ENCODE assay signal across 9 cellular contexts in genomic region chr12:85317866-85318636, GRCh38. TPM values are rescaled to one million over a fixed set of nuclear protein-coding genes. Genes with fewer than 3 reads are reported as not detected.
DNase-seq lines count a peak whose midpoint lies in the region; ATAC-seq and TF ChIP-seq lines count a peak whose summit lies in the region.
"Not testable (repeated sequence)": the region's sequence is repeated elsewhere in the genome, so short reads cannot be mapped to it uniquely, and the experiment has no call there.
"Had no signal": no experiment of that assay in that cellular context is flagged by ENCODE, and none has a peak within 500 bp of the region (broad histone marks: within the 10 kb centered on the region; RNA-seq: fewer than 3 reads in every experiment).

No MANE protein-coding gene starts in this region.

- not testable (repeated sequence) for H2BK12ac ChIP-seq in trophoblast cell (ENCODE audit: low read length)

- H3K4ac ChIP-seq in trophoblast cell (ENCODE audit: low read depth, low read length), result not testable (repeated sequence)

- peak overlapping the region; percentile 82 for H3K4me3 Mint-ChIP-seq in Caco-2 (ENCODE audit: unreplicated experiment)
- H3K4me3 Mint-ChIP-seq in activated T-cell treated with anti-CD3 and anti-CD28 coated beads, Interleukin-2, amount 50 U/mL, for 4 hours, result peak overlapping the region; percentile 37

- H3K14ac ChIP-seq in trophoblast cell (ENCODE audit: low read length), result not testable (repeated sequence)

- not testable (repeated sequence) for TF ChIP-seq CTCF in Caco-2 (IDR thresholded peaks at IDR 0.05; ENCODE audit: insufficient read depth in 1 of 2, low read depth in 1 of 2, low read length in 1 of 2, severe bottlenecking in 1 of 2, unreplicated experiment in 1 of 2)

- not testable (repeated sequence) for H3K36me3 Mint-ChIP-seq in Caco-2 (ENCODE audit: insufficient read depth, unreplicated experiment); activated T-cell treated with anti-CD3 and anti-CD28 coated beads, Interleukin-2, amount 50 U/mL, for 4 hours (ENCODE audit: insufficient read depth)

- H3K4me2 ChIP-seq in trophoblast cell (ENCODE audit: low read length), result not testable (repeated sequence)

- not testable (repeated sequence) for H3K23ac ChIP-seq in trophoblast cell (ENCODE audit: low read length)

- POLR2A ChIA-PET in Caco-2 (lab: Charles Lee), result not testable (repeated sequence)

- not testable (repeated sequence) for H3K27me3 Mint-ChIP-seq in Caco-2 (ENCODE audit: insufficient read depth, unreplicated experiment); activated T-cell treated with anti-CD3 and anti-CD28 coated beads, Interleukin-2, amount 50 U/mL, for 4 hours (ENCODE audit: low read depth)

- not testable (repeated sequence) for H2BK5ac ChIP-seq in trophoblast cell (ENCODE audit: low read depth, low read length, poor library complexity)

- H4K91ac ChIP-seq in trophoblast cell (ENCODE audit: low read depth, low read length), result not testable (repeated sequence)

- intact Hi-C loops in Caco-2 (cut with micrococcal nuclease; ENCODE audit: unreplicated experiment), result not testable (repeated sequence)

- H4K12ac ChIP-seq in trophoblast cell (ENCODE audit: low read depth, low read length), result not testable (repeated sequence)

- H3K27ac Mint-ChIP-seq in Caco-2 (ENCODE audit: unreplicated experiment), result peak overlapping the region; percentile 92

- not testable (repeated sequence) for H3K27me3 ChIP-seq in Caco-2 (replicated peaks; ENCODE audit: control insufficient read depth, insufficient read depth, low read length); HUES64 (ENCODE audit: insufficient read depth, low read length); iPS-15b (ENCODE audit: control insufficient read depth, insufficient read depth, low read length); trophoblast cell (ENCODE audit: insufficient read depth, low read length)

- CTCF ChIA-PET in Caco-2 (lab: Charles Lee), result not testable (repeated sequence)

- H2AK5ac ChIP-seq in trophoblast cell (ENCODE audit: low read length), result not testable (repeated sequence)

- not testable (repeated sequence) for H2AFZ ChIP-seq in trophoblast cell (ENCODE audit: insufficient read depth, low read length, poor library complexity)

- H3K4me3 ChIP-seq in Caco-2 (ENCODE audit: low read depth, low read length), result peak overlapping the region; percentile 36
- H3K4me3 ChIP-seq in HUES64 (ENCODE audit: low read length), result peak overlapping the region; percentile 47
- H3K4me3 ChIP-seq in iPS-15b (ENCODE audit: low read depth, low read length), result peak overlapping the region; percentile 53
- not testable (repeated sequence) for H3K4me3 ChIP-seq in trophoblast cell (ENCODE audit: low read depth, low read length)

- H3K4me1 Mint-ChIP-seq in Caco-2 (ENCODE audit: low read depth, unreplicated experiment); activated T-cell treated with anti-CD3 and anti-CD28 coated beads, Interleukin-2, amount 50 U/mL, for 4 hours (ENCODE audit: low read depth): not testable (repeated sequence)

- H3K79me2 ChIP-seq in trophoblast cell (ENCODE audit: control insufficient read depth, insufficient read depth, low read length, poor library complexity), result not testable (repeated sequence)

- not testable (repeated sequence) for H3K27ac ChIP-seq in HUES64 (ENCODE audit: low read depth, low read length); trophoblast cell (ENCODE audit: low read depth, low read length)
- H3K27ac ChIP-seq in epithelial cell of prostate, result peak overlapping the region; percentile 52

- H3K4me1 ChIP-seq in Caco-2; HUES64 (ENCODE audit: insufficient read depth, low read length); iPS-15b (ENCODE audit: control insufficient read depth, insufficient read depth, low read length); trophoblast cell (ENCODE audit: control insufficient read depth in 1 of 2, insufficient read depth in 2 of 2, low read length in 2 of 2): not testable (repeated sequence)

- not testable (repeated sequence) for H3K9me3 ChIP-seq in Caco-2; HUES64 (ENCODE audit: insufficient read depth, low read depth, low read length); iPS-15b (ENCODE audit: control insufficient read depth, insufficient read depth, low read length); trophoblast cell (ENCODE audit: insufficient read depth, low read depth, low read length)

- not testable (repeated sequence) for H3K79me1 ChIP-seq in trophoblast cell (ENCODE audit: low read length)

- TSS peak; percentile 48 for BruUV-seq in Caco-2 (replicated peaks; lab: Mats Ljungman, UMichigan)

- not testable (repeated sequence) for H3K36me3 ChIP-seq in Caco-2 (ENCODE audit: control insufficient read depth, insufficient read depth, low read length); HUES64 (ENCODE audit: insufficient read depth, low read length); iPS-15b (ENCODE audit: control insufficient read depth, insufficient read depth, low read length); trophoblast cell (ENCODE audit: control insufficient read depth in 1 of 2, insufficient read depth in 2 of 2, low read length in 2 of 2)

- H3K18ac ChIP-seq in trophoblast cell (ENCODE audit: low read length), result not testable (repeated sequence)

- WGBS in HUES64, result 80% methylated on average over 32 of the region's 33 CpGs
- no CpG with 5 or more reads among the region's 33 CpGs for WGBS in trophoblast cell (ENCODE audit: extremely low coverage, insufficient coverage, insufficient read length)

- not testable (repeated sequence) for H3K9me3 Mint-ChIP-seq in Caco-2 (ENCODE audit: unreplicated experiment); activated T-cell treated with anti-CD3 and anti-CD28 coated beads, Interleukin-2, amount 50 U/mL, for 4 hours

- H2BK120ac ChIP-seq in trophoblast cell (ENCODE audit: insufficient read depth, low read length, poor library complexity), result peak overlapping the region; percentile 66

- H3K9ac ChIP-seq in HUES64 (ENCODE audit: low read depth, low read length), result peak overlapping the region; percentile 67
- peak overlapping the region; percentile 56 for H3K9ac ChIP-seq in iPS-15b (ENCODE audit: low read depth, low read length)
- H3K9ac ChIP-seq in trophoblast cell (ENCODE audit: low read length), result not testable (repeated sequence)

- not testable (repeated sequence) for ATAC-seq in activated T-cell treated with anti-CD3 and anti-CD28 coated beads, Interleukin-2, amount 50 U/mL, for 4 hours

- H4K8ac ChIP-seq in trophoblast cell (ENCODE audit: low read depth, low read length), result peak overlapping the region; percentile 28

- DNase-seq in Caco-2, result peak; percentile 67 to 69
- DNase-seq in NCI-H526 (lab: John Stamatoyannopoulos, UW), result peak; percentile 50 to 69
- DNase-seq in RPMI8226, result peak; percentile 41
- DNase-seq in activated T-cell treated with anti-CD3 and anti-CD28 coated beads, Interleukin-2, amount 50 U/mL, for 4 hours; epithelial cell of prostate (ENCODE audit: low read depth, low spot score): not testable (repeated sequence)
- peak in 1 of 2 donors; percentile 28 for DNase-seq in trophoblast cell

RNA-seq across cellular contexts. Expression of gene ALX1, which starts 38.0 kb away (rescaled TPM):
- not detected in 2 replicates for total RNA-seq in Caco-2 (2022)
- polyA plus RNA-seq in HUES64 (2013, experiment 1 of 2), result 1.5 TPM
- polyA plus RNA-seq in HUES64 (2013, experiment 2 of 2), result 2.8 TPM
- not detected for total RNA-seq in activated T-cell treated with anti-CD3 and anti-CD28 coated beads, Interleukin-2, amount 50 U/mL, for 4 hours
- polyA plus RNA-seq in trophoblast cell (2013), result 0.38 and 0.42 TPM in 2 replicates
- total RNA-seq: IMR-90 had no signal
- polyA plus RNA-seq: IMR-90 had no signal
